Comparison of ENCODE assay signal across 9 cellular contexts in genomic region chr22:46774456-46775363, GRCh38. TPM values are rescaled to one million over a fixed set of nuclear protein-coding genes. Genes with fewer than 3 reads are reported as not detected.
DNase-seq lines count a peak whose midpoint lies in the region; ATAC-seq and TF ChIP-seq lines count a peak whose summit lies in the region.
"Had no signal": no experiment of that assay in that cellular context is flagged by ENCODE, and none has a peak within 500 bp of the region (broad histone marks: within the 10 kb centered on the region; RNA-seq: fewer than 3 reads in every experiment).

No MANE protein-coding gene starts in this region.

- intact Hi-C loops in Calu3 (cut with micrococcal nuclease; ENCODE audit: unreplicated experiment) = loop anchor here (5.0 kb wide), 1 partner anchor 37 kb away; the partner anchor contains the start of gene CERK

- H3K27ac Mint-ChIP-seq in activated naive CD8-positive, alpha-beta T cell = peak overlapping the region; percentile 84
- H3K27ac Mint-ChIP-seq in glutamatergic neuron (ENCODE audit: unreplicated experiment) (no peak overlapping the region), Calu3 (ENCODE audit: unreplicated experiment) (no peak overlapping the region)

- no peaks in the 10 kb centered on the region for H3K9me3 Mint-ChIP-seq in activated naive CD8-positive, alpha-beta T cell (ENCODE audit: low read depth)
- peaks cover 3% of the 10 kb centered on the region for H3K9me3 Mint-ChIP-seq in glutamatergic neuron (ENCODE audit: unreplicated experiment)
- no peaks in the 10 kb centered on the region for H3K9me3 Mint-ChIP-seq in Calu3 (ENCODE audit: low read depth, unreplicated experiment)
- H3K9me3 Mint-ChIP-seq: neural crest cell had no signal

- peak overlapping the region; percentile 65 for H3K4me3 Mint-ChIP-seq in activated naive CD8-positive, alpha-beta T cell
- H3K4me3 Mint-ChIP-seq in glutamatergic neuron (ENCODE audit: unreplicated experiment) = no peak overlapping the region
- no peak overlapping the region for H3K4me3 Mint-ChIP-seq in Calu3 (ENCODE audit: low read depth, unreplicated experiment)
- H3K4me3 Mint-ChIP-seq: neural crest cell had no signal

- H3K36me3 ChIP-seq in mucosa of rectum (ENCODE audit: control insufficient read depth in 2 of 2, insufficient read depth in 2 of 2, low read length in 2 of 2) = peaks cover 2 to 3% of the 10 kb centered on the region in 2 donors

- peaks cover 79% of the 10 kb centered on the region for H3K4me1 Mint-ChIP-seq in activated naive CD8-positive, alpha-beta T cell (ENCODE audit: low read depth)
- H3K4me1 Mint-ChIP-seq in glutamatergic neuron (ENCODE audit: low read depth, unreplicated experiment) (peaks cover 25% of the 10 kb centered on the region), Calu3 (ENCODE audit: low read depth, unreplicated experiment) (peaks cover 39% of the 10 kb centered on the region)

- CTCF ChIA-PET in Calu3 (lab: Charles Lee) = interaction anchor here (0.6 to 1.8 kb wide), 6 partner anchors 12 to 749 kb away, joined by 3 to 8 read pairs (median 3); partner anchors contain the start of gene TBC1D22A

- BruUV-seq in Calu3 (replicated peaks; lab: Mats Ljungman, UMichigan) = no TSS peak

- H3K9ac ChIP-seq in mucosa of rectum (ENCODE audit: low read depth in 1 of 2, low read length in 2 of 2) = no peak overlapping the region

- H3K4me3 ChIP-seq in mucosa of rectum (ENCODE audit: low read length in 2 of 2) = no peak overlapping the region

- H3K4me1 ChIP-seq in mucosa of rectum (ENCODE audit: control insufficient read depth in 2 of 2, insufficient read depth in 2 of 2, low read length in 2 of 2) = peaks cover 41 to 49% of the 10 kb centered on the region in 2 donors

- no peaks in the 10 kb centered on the region for H3K9me3 ChIP-seq in mucosa of rectum (ENCODE audit: control insufficient read depth in 2 of 2, low read length in 2 of 2)

- H3K27me3 ChIP-seq in mucosa of rectum (ENCODE audit: control insufficient read depth in 2 of 2, insufficient read depth in 2 of 2, low read length in 2 of 2) = no peaks in the 10 kb centered on the region

- H3K36me3 Mint-ChIP-seq in activated naive CD8-positive, alpha-beta T cell = no peaks in the 10 kb centered on the region
- H3K36me3 Mint-ChIP-seq in glutamatergic neuron (ENCODE audit: unreplicated experiment) (no peaks in the 10 kb centered on the region), Calu3 (ENCODE audit: insufficient read depth, unreplicated experiment) (peaks cover 4% of the 10 kb centered on the region)

- H3K27me3 Mint-ChIP-seq in activated naive CD8-positive, alpha-beta T cell = no peaks in the 10 kb centered on the region
- H3K27me3 Mint-ChIP-seq in glutamatergic neuron (ENCODE audit: unreplicated experiment) (peaks cover 2% of the 10 kb centered on the region), Calu3 (ENCODE audit: unreplicated experiment) (no peaks in the 10 kb centered on the region)

- DNase-seq in activated CD4-positive, alpha-beta T cell treated with anti-CD3 and anti-CD28 coated beads for 48 hours = peak; percentile 48
- no peak for DNase-seq in activated CD4-positive, alpha-beta T cell treated with anti-CD3 and anti-CD28 coated beads, Interleukin-2, amount 50 U/mL, for 4 hours
- DNase-seq in glutamatergic neuron (no peak), Calu3 (no peak), HCEC 1CT (no peak)

- ATAC-seq in HG03095 (IDR thresholded peaks at IDR 0.05; ENCODE audit: unreplicated experiment) = peak; percentile 25

- no peak for TF ChIP-seq CTCF in glutamatergic neuron (IDR thresholded peaks at IDR 0.05; ENCODE audit: partially characterized antibody, unreplicated experiment)
- TF ChIP-seq CTCF in Calu3 (IDR thresholded peaks at IDR 0.05; ENCODE audit: unreplicated experiment) = no peak

- peak overlapping the region; percentile 49 to 77 for H3K27ac ChIP-seq in mucosa of rectum (ENCODE audit: low read depth in 2 of 2, low read length in 2 of 2)

RNA-seq across cellular contexts. Expression of gene TBC1D22A, which starts 12.3 kb away (rescaled TPM):
- total RNA-seq in glutamatergic neuron (ENCODE audit: unreplicated experiment) (23.0 TPM), Calu3 (2022) (27.6 and 28.2 TPM in 2 replicates)

RNA-seq across cellular contexts. Expression of gene CERK, which starts 36.7 kb away (rescaled TPM):
- total RNA-seq in glutamatergic neuron (ENCODE audit: unreplicated experiment) = 145 TPM
- total RNA-seq in Calu3 (2022) = 20.3 and 25.0 TPM in 2 replicates
